ENCODE assay signal across 1 cellular context in the genomic region with DNA sequence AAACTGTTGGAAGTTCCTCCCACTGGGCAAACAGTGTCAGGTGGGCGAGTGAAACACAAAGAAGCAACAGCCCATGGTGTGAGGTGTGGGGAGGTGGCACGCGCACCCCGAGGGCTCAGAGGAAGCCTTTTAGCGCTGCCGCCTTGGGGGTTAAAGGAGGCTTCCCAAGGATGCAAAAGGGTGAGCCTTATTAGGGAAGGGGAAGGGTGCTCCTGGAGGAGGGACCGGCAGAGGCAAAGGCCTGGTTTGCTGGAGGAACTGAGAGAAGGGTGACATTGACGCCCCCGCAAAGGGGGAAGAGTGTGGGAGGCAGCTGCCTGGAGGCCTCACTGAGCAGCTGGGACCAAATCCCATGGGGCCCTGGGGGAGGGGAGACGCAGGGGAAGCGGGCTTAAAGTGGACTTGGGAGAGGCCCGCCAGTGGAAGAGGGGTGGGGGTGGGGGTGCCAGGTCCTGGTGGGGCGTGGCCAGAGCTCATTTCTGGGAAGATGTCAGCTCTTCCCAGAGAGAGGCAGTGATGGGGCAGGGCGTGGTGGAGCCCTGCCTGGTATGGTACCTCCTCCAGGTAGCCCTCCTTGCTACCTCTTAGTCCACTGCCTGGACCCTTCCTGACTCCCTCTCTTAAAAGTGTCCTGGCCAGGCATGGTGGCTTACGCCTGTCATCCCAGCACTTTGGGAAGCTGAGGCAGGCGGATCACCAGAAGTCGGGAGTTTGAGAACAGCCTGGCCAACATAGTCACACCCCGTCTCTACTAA.
TF ChIP-seq lines count a peak whose summit lies in the region.

No MANE protein-coding gene starts in this region.

TF ChIP-seq in HepG2, 621 proteins besides CTCF, POLR2A, EP300 and RAD21:
- TF ChIP-seq, protein P1, sequence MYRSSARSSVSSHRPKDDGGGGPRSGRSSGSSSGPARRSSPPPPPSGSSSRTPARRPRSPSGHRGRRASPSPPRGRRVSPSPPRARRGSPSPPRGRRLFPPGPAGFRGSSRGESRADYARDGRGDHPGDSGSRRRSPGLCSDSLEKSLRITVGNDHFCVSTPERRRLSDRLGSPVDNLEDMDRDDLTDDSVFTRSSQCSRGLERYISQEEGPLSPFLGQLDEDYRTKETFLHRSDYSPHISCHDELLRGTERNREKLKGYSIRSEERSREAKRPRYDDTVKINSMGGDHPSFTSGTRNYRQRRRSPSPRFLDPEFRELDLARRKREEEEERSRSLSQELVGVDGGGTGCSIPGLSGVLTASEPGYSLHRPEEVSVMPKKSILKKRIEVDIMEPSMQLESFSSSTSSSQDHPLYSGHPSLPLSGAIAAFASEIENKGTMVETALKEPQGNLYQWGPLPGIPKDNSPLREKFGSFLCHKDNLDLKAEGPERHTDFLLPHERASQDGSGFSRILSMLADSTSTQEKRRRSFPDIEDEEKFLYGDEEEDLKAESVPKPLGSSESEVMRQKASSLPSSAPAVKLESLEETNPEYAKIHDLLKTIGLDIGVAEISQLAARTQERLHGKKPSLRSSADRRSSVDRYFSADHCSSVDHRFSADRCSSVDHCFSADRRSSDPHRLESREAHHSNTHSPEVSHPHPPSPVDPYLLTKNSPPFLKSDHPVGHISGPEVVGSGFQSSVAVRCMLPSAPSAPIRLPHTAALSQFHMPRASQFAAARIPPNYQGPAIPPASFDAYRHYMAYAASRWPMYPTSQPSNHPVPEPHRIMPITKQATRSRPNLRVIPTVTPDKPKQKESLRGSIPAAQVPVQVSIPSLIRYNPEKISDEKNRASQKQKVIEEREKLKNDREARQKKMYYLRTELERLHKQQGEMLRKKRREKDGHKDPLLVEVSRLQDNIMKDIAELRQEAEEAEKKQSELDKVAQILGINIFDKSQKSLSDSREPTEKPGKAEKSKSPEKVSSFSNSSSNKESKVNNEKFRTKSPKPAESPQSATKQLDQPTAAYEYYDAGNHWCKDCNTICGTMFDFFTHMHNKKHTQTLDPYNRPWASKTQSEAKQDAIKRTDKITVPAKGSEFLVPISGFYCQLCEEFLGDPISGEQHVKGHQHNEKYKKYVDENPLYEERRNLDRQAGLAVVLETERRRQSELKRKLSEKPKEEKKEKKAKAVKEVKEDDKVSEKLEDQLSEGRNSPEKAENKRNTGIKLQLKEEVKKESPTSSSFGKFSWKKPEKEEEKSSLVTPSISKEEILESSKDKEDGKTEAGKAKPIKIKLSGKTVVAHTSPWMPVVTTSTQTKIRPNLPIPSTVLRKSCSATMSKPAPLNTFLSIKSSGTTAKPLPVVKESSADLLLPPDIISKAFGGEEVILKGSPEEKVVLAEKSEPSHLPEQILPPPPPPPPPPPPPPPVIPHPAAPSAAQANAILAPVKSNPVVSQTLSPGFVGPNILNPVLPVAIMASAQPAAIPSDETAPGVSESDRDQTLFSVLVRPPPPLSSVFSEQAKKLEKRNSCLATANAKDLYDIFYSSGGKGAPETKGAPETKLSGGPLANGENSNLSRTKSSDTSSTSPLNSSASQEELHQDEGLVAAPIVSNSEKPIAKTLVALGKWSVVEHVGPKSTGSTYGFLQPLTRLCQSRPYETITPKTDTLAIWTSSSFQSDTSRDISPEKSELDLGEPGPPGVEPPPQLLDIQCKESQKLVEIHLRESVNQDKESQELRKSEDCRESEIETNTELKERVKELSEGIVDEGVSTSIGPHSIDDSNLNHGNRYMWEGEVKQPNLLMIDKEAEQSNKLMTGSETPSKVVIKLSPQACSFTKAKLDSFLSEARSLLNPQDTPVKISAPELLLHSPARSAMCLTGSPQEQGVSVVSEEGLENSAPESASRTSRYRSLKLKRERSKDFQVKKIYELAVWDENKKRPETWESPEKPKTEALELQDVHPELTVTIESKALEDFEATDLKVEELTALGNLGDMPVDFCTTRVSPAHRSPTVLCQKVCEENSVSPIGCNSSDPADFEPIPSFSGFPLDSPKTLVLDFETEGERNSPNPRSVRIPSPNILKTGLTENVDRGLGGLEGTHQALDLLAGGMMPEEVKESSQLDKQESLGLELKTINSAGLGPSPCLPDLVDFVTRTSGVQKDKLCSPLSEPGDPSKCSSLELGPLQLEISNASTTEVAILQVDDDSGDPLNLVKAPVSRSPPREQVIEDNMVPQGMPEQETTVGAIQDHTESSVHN (CRISPR knock-in tag; IDR thresholded peaks at IDR 0.05) = no peak
- TF ChIP-seq ZSCAN9 (CRISPR knock-in tag; IDR thresholded peaks at IDR 0.05; ENCODE audit: borderline replicate concordance) = no peak
- TF ChIP-seq IRX3 (CRISPR knock-in tag; IDR thresholded peaks at IDR 0.05; ENCODE audit: borderline replicate concordance, low read depth) = no peak
- TF ChIP-seq MIER3 (CRISPR knock-in tag; IDR thresholded peaks at IDR 0.05; ENCODE audit: borderline replicate concordance) = no peak
- TF ChIP-seq, protein P2, sequence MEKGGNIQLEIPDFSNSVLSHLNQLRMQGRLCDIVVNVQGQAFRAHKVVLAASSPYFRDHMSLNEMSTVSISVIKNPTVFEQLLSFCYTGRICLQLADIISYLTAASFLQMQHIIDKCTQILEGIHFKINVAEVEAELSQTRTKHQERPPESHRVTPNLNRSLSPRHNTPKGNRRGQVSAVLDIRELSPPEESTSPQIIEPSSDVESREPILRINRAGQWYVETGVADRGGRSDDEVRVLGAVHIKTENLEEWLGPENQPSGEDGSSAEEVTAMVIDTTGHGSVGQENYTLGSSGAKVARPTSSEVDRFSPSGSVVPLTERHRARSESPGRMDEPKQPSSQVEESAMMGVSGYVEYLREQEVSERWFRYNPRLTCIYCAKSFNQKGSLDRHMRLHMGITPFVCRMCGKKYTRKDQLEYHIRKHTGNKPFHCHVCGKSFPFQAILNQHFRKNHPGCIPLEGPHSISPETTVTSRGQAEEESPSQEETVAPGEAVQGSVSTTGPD (CRISPR knock-in tag; IDR thresholded peaks at IDR 0.05) = no peak
- no peak for TF ChIP-seq ARNT (IDR thresholded peaks at IDR 0.05)
- no peak for TF ChIP-seq XRCC5 (optimal IDR thresholded peaks at IDR 0.05; ENCODE audit: low read length)
- TF ChIP-seq ZNF572 (CRISPR knock-in tag; IDR thresholded peaks at IDR 0.05) = no peak
- TF ChIP-seq NR3C1 (CRISPR knock-in tag; IDR thresholded peaks at IDR 0.05) = no peak
- no peak for TF ChIP-seq ZNF790 (CRISPR knock-in tag; IDR thresholded peaks at IDR 0.05; ENCODE audit: borderline replicate concordance)
- TF ChIP-seq ETV5 (CRISPR knock-in tag; IDR thresholded peaks at IDR 0.05; ENCODE audit: borderline replicate concordance) = no peak
- TF ChIP-seq ZNF879 (CRISPR knock-in tag; IDR thresholded peaks at IDR 0.05) = no peak
